ENCODE assay signal across 13 cellular contexts in genomic region chr6:30726506-30727413, GRCh38. TPM values are rescaled to one million over a fixed set of nuclear protein-coding genes. Genes with fewer than 3 reads are reported as not detected.
DNase-seq lines count a peak whose midpoint lies in the region; ATAC-seq and TF ChIP-seq lines count a peak whose summit lies in the region.
"Had no signal": no experiment of that assay in that cellular context is flagged by ENCODE, and none has a peak within 500 bp of the region (broad histone marks: within the 10 kb centered on the region; RNA-seq: fewer than 3 reads in every experiment).

No MANE protein-coding gene starts in this region.

- ATAC-seq in DND-41 (ENCODE audit: insufficient read depth, low read depth) (0 out of 3 replicates have a peak, but pooled peaks have one; percentile 1), IMR-90 (ENCODE audit: low read depth) (no peak), GM21528 (IDR thresholded peaks at IDR 0.05; ENCODE audit: low FRiP score, unreplicated experiment) (no peak)

- dilution Hi-C loops in IMR-90 (cut with HindIII; ENCODE audit: low sequenced_read_pairs, unreplicated experiment), result no loop called here

- H3K36me3 ChIP-seq in DND-41 (ENCODE audit: insufficient read depth, low read length) (peaks cover 80% of the 10 kb centered on the region), IMR-90 (ENCODE audit: control insufficient read depth, insufficient read depth, low read length) (peaks cover 61% of the 10 kb centered on the region), adrenal gland (replicated peaks in 1 of 2) (peaks cover 0 to 94% of the 10 kb centered on the region in 2 donors)

- H3K4me1 ChIP-seq in DND-41 (ENCODE audit: insufficient read depth, low read length) (peaks cover 33% of the 10 kb centered on the region), IMR-90 (ENCODE audit: control insufficient read depth, insufficient read depth, low read length) (peaks cover 2% of the 10 kb centered on the region), adrenal gland (replicated peaks in 1 of 2) (peaks cover 7 to 58% of the 10 kb centered on the region in 2 donors)

- DNase-seq in DND-41 (no peak), IMR-90 (peak; percentile 27), adrenal gland (no peak), neural crest cell (ENCODE audit: low read depth, low spot score) (no peak), NCI-H1930 (lab: John Stamatoyannopoulos, UW) (no peak), LoVo (ENCODE audit: low spot score) (no peak)
- DNase-seq: activated CD4-positive, alpha-beta T cell treated with anti-CD3 and anti-CD28 coated beads for 1 hour; anterior cingulate cortex; NCI-H2029 had no signal

- POLR2A ChIA-PET in IMR-90 (lab: Charles Lee; ENCODE audit: unreplicated experiment), result interaction anchor here (0.6 kb wide), 2 partner anchors 37 to 361 kb away, joined by 3 read pairs; no protein-coding TSS in a partner anchor

- in situ Hi-C loops in IMR-90 (cut with MboI; ENCODE audit: low sequenced_read_pairs), result no loop called here

- H3K18ac ChIP-seq in IMR-90 (ENCODE audit: low read depth, low read length), result no peak overlapping the region

- peaks cover 55% of the 10 kb centered on the region for H3K27me3 Mint-ChIP-seq in neural crest cell (ENCODE audit: low read depth)

- no peak for TF ChIP-seq CTCF in DND-41 (IDR thresholded peaks at IDR 0.05; ENCODE audit: borderline replicate concordance, extremely low read depth, low read length, poor library complexity, severe bottlenecking)
- TF ChIP-seq CTCF in IMR-90 (conservative IDR thresholded peaks at IDR 0.05; ENCODE audit: low read depth, low read length), result no peak
- no peak for TF ChIP-seq CTCF in adrenal gland (IDR thresholded peaks at IDR 0.05)
- no peak for TF ChIP-seq CTCF in neural crest cell (conservative IDR thresholded peaks at IDR 0.05)

- H4K91ac ChIP-seq in IMR-90 (ENCODE audit: insufficient read depth, low read depth, low read length), result no peak overlapping the region

- no peaks in the 10 kb centered on the region for H3K9me3 ChIP-seq in DND-41 (ENCODE audit: insufficient read depth, low read length, severe bottlenecking)
- no peaks in the 10 kb centered on the region for H3K9me3 ChIP-seq in IMR-90 (ENCODE audit: control insufficient read depth, insufficient read depth, low read length)
- H3K9me3 ChIP-seq in adrenal gland (replicated peaks in 1 of 3), result no peaks in the 10 kb centered on the region
- H3K9me3 ChIP-seq: esophagus muscularis mucosa, HAP-1 had no signal

- peaks cover 50% of the 10 kb centered on the region for H3K79me2 ChIP-seq in DND-41 (ENCODE audit: insufficient read depth, low read length)

- intact Hi-C loops in IMR-90 (cut with micrococcal nuclease), result no loop called here
- intact Hi-C loops in adrenal gland (cut with DNase I), result no loop called here

- peaks cover 28 to 45% of the 10 kb centered on the region in 2 experiments for H3K79me1 ChIP-seq in IMR-90 (ENCODE audit: low read depth in 1 of 2, low read length in 2 of 2)

- no peak overlapping the region for H4K8ac ChIP-seq in IMR-90 (ENCODE audit: low read depth in 2 of 2, low read length in 2 of 2)

- H2BK120ac ChIP-seq in IMR-90 (ENCODE audit: low read depth, low read length), result no peak overlapping the region

- H3K56ac ChIP-seq in IMR-90 (ENCODE audit: extremely low read depth, insufficient read depth, low read length), result no peak overlapping the region

- CTCF ChIA-PET in IMR-90 (lab: Yijun Ruan, JAX), result interaction anchor here (0.6 to 1.2 kb wide), 2 partner anchors 48 to 245 kb away, joined by 3 to 4 read pairs; no protein-coding TSS in a partner anchor

- H2BK5ac ChIP-seq in IMR-90 (ENCODE audit: low read depth, low read length, poor library complexity, severe bottlenecking), result no peak overlapping the region

- H4K5ac ChIP-seq in IMR-90 (ENCODE audit: low read depth, low read length), result no peak overlapping the region

- H2AK5ac ChIP-seq in IMR-90 (ENCODE audit: low read depth, low read length), result no peak overlapping the region

- H3K14ac ChIP-seq in IMR-90 (replicated peaks; ENCODE audit: low read depth, low read length), result no peak overlapping the region

- H3K4me2 ChIP-seq in DND-41 (ENCODE audit: insufficient read depth, low read length), result no peak overlapping the region
- H3K4me2 ChIP-seq in IMR-90 (ENCODE audit: low read depth, low read length), result no peak overlapping the region

- H4K20me1 ChIP-seq in DND-41 (ENCODE audit: insufficient read depth, low read length) (peaks cover 57% of the 10 kb centered on the region), IMR-90 (ENCODE audit: insufficient read depth, low read length) (peaks cover 58% of the 10 kb centered on the region)

- TF ChIP-seq RAD21 in IMR-90 (IDR thresholded peaks at IDR 0.05; ENCODE audit: low read length), result no peak

- H2AK9ac ChIP-seq in IMR-90 (replicated peaks; ENCODE audit: low read depth, low read length, poor library complexity), result no peak overlapping the region

- H2AFZ ChIP-seq in DND-41 (ENCODE audit: low read depth, low read length) (no peak overlapping the region), IMR-90 (replicated peaks; ENCODE audit: low read length, poor library complexity) (no peak overlapping the region)

- H3K27me3 ChIP-seq in DND-41 (ENCODE audit: insufficient read depth, low read length, poor library complexity) (no peaks in the 10 kb centered on the region), IMR-90 (ENCODE audit: control insufficient read depth, insufficient read depth, low read length) (no peaks in the 10 kb centered on the region), adrenal gland (no peaks in the 10 kb centered on the region)
- H3K27me3 ChIP-seq: esophagus muscularis mucosa had no signal

- 84% methylated on average over 4 of the region's 11 CpGs; no CpG with 5 or more reads in 1 of the 2 experiments for WGBS in IMR-90 (ENCODE audit: extremely low coverage in 2 of 2, insufficient read length in 1 of 2), 2 experiments
- whole genome bisulfite sequencing in adrenal gland, 4 donors, result 85 to 92% (median 90%) methylated on average over 11 of the region's 11 CpGs

- H3K4me1 Mint-ChIP-seq in neural crest cell, result peaks cover 52% of the 10 kb centered on the region

- peaks cover 2% of the 10 kb centered on the region for H3K9me3 Mint-ChIP-seq in neural crest cell

- no peak overlapping the region for H3K9ac ChIP-seq in DND-41 (ENCODE audit: low read depth, low read length)
- H3K9ac ChIP-seq in IMR-90 (ENCODE audit: low read depth, low read length), result no peak overlapping the region

- peaks cover 52% of the 10 kb centered on the region for H3K36me3 Mint-ChIP-seq in neural crest cell (ENCODE audit: low read depth)

- H2BK20ac ChIP-seq in IMR-90 (ENCODE audit: low read depth, low read length), result no peak overlapping the region

- H3K4ac ChIP-seq in IMR-90 (ENCODE audit: low read depth, low read length), result no peak overlapping the region

- TF ChIP-seq POLR2A in IMR-90 (IDR thresholded peaks at IDR 0.05; ENCODE audit: low read depth, low read length) (0 out of 2 replicates have a peak, but pooled peaks have one; percentile 11), adrenal gland (IDR thresholded peaks at IDR 0.05) (no peak)

- no peak overlapping the region for H3K27ac ChIP-seq in DND-41 (ENCODE audit: low read length)
- no peak overlapping the region for H3K27ac ChIP-seq in IMR-90 (ENCODE audit: insufficient read depth, low read length)
- peak overlapping the region in 3 of 5 donors; percentile 35 to 81 (median 60) for H3K27ac ChIP-seq in adrenal gland
- H3K27ac ChIP-seq: HL-60 had no signal

- no peak overlapping the region for H3K4me3 ChIP-seq in DND-41 (ENCODE audit: low read depth in 1 of 2, low read length in 2 of 2)
- H3K4me3 ChIP-seq in IMR-90 (ENCODE audit: insufficient read depth, low read depth, low read length), result no peak overlapping the region
- H3K4me3 ChIP-seq in adrenal gland, result no peak overlapping the region
- H3K4me3 ChIP-seq: esophagus muscularis mucosa, HAP-1 had no signal

- H3K9me1 ChIP-seq in IMR-90 (ENCODE audit: insufficient read depth, low read length), result peaks cover 6% of the 10 kb centered on the region; the same call in 1 of the 2 replicates

- no TSS peak for BruUV-seq in IMR-90 (replicated peaks; lab: Mats Ljungman, UMichigan)

- H3K23ac ChIP-seq in IMR-90 (ENCODE audit: low read depth, low read length), result no peak overlapping the region

- no peak overlapping the region for H2BK15ac ChIP-seq in IMR-90 (ENCODE audit: low read depth, low read length)

- peak overlapping the region; percentile 99 for H3K4me3 Mint-ChIP-seq in neural crest cell

- no peak overlapping the region for H3K27ac Mint-ChIP-seq in neural crest cell (ENCODE audit: unreplicated experiment)

RNA-seq across cellular contexts. Expression of gene TUBB, which starts 6.6 kb away (rescaled TPM):
- total RNA-seq in IMR-90 (2012; rRNA removed), result 1,207 and 1,401 TPM in 2 replicates
- 2,004 and 2,008 TPM in 2 replicates for polyA plus RNA-seq in IMR-90 (2012; rRNA removed)
- 811 and 1,574 TPM in 2 replicates for polyA plus RNA-seq in IMR-90 (2012; cell fraction: cytosol; rRNA removed)
- polyA plus RNA-seq in IMR-90 (2012; cell fraction: nucleus; rRNA removed; ENCODE audit: low replicate concordance), result 419 and 725 TPM in 2 replicates
- 100 to 1,000 TPM in 7 of 8 donors, 10 to 100 TPM in 1; 90.3 to 439 (median 214) TPM for total RNA-seq in adrenal gland
- 100 to 1,000 TPM; 107 to 473 (median 177) TPM for polyA plus RNA-seq in adrenal gland
- 1,986 and 2,086 TPM in 2 replicates for total RNA-seq in neural crest cell

RNA-seq across cellular contexts. Expression of gene MDC1, which starts 9.7 kb away (rescaled TPM):
- total RNA-seq in IMR-90 (2012; rRNA removed) (3.6 and 4.5 TPM in 2 replicates), adrenal gland (10 to 100 TPM in 5 of 8 donors, 1 to 10 TPM in 3; 2.8 to 27.6 (median 18.4) TPM), neural crest cell (104 and 107 TPM in 2 replicates)
- polyA plus RNA-seq in IMR-90 (2012; rRNA removed) (12.1 and 12.4 TPM in 2 replicates), adrenal gland (10 to 100 TPM; 16.8 to 26.9 (median 21.0) TPM)
- polyA plus RNA-seq in IMR-90 (2012; cell fraction: cytosol; rRNA removed), result 6.0 and 8.0 TPM in 2 replicates
- polyA plus RNA-seq in IMR-90 (2012; cell fraction: nucleus; rRNA removed; ENCODE audit: low replicate concordance), result 30.2 and 33.9 TPM in 2 replicates

RNA-seq across cellular contexts. Expression of gene FLOT1, which starts 15.7 kb away (rescaled TPM):
- total RNA-seq in IMR-90 (2012; rRNA removed) (96.2 and 104 TPM in 2 replicates), adrenal gland (100 to 1,000 TPM; 237 to 449 (median 339) TPM), neural crest cell (100 and 106 TPM in 2 replicates)
- polyA plus RNA-seq in IMR-90 (2012; rRNA removed) (161 and 162 TPM in 2 replicates), adrenal gland (100 to 1,000 TPM; 390 to 599 (median 411) TPM)
- 135 and 169 TPM in 2 replicates for polyA plus RNA-seq in IMR-90 (2012; cell fraction: cytosol; rRNA removed)
- polyA plus RNA-seq in IMR-90 (2012; cell fraction: nucleus; rRNA removed; ENCODE audit: low replicate concordance), result 193 and 211 TPM in 2 replicates

RNA-seq across cellular contexts. Expression of gene IER3, which starts 17.6 kb away (rescaled TPM):
- total RNA-seq in IMR-90 (2012; rRNA removed) (38.4 and 65.8 TPM in 2 replicates), adrenal gland (10 to 100 TPM in 7 of 8 donors, 1 to 10 TPM in 1; 4.0 to 66.2 (median 43.1) TPM), neural crest cell (4.8 and 6.3 TPM in 2 replicates)
- polyA plus RNA-seq in IMR-90 (2012; rRNA removed) (159 and 163 TPM in 2 replicates), adrenal gland (100 to 1,000 TPM in 1 of 3 donors, 10 to 100 TPM in 2; 10.3 to 136 (median 49.1) TPM)
- polyA plus RNA-seq in IMR-90 (2012; cell fraction: cytosol; rRNA removed), result 156 and 229 TPM in 2 replicates
- polyA plus RNA-seq in IMR-90 (2012; cell fraction: nucleus; rRNA removed; ENCODE audit: low replicate concordance), result 349 and 418 TPM in 2 replicates

RNA-seq across cellular contexts. Expression of gene NRM, which starts 36.0 kb away (rescaled TPM):
- total RNA-seq in IMR-90 (2012; rRNA removed), result 1.7 and 2.2 TPM in 2 replicates
- polyA plus RNA-seq in IMR-90 (2012; rRNA removed), result 27.0 and 29.1 TPM in 2 replicates
- polyA plus RNA-seq in IMR-90 (2012; cell fraction: cytosol; rRNA removed), result 21.0 and 21.9 TPM in 2 replicates
- polyA plus RNA-seq in IMR-90 (2012; cell fraction: nucleus; rRNA removed; ENCODE audit: low replicate concordance), result 15.5 and 15.8 TPM in 2 replicates
- total RNA-seq in adrenal gland, result 10 to 100 TPM in 4 of 8 donors, 1 to 10 TPM in 4; 1.8 to 22.6 (median 10.0) TPM
- polyA plus RNA-seq in adrenal gland, result 10 to 100 TPM; 11.4 to 39.3 (median 24.9) TPM
- 66.5 and 69.2 TPM in 2 replicates for total RNA-seq in neural crest cell

Comparison
In these comparisons a context has a peak if more than half of its experiments do, and no peak if none do; other contexts are left out.
1. H3K27ac ChIP-seq: peak in adrenal gland (3 of 5); none in DND-41 (single experiment) and IMR-90 (single experiment).